ENCODE assay signal across 13 cellular contexts in the genomic region with DNA sequence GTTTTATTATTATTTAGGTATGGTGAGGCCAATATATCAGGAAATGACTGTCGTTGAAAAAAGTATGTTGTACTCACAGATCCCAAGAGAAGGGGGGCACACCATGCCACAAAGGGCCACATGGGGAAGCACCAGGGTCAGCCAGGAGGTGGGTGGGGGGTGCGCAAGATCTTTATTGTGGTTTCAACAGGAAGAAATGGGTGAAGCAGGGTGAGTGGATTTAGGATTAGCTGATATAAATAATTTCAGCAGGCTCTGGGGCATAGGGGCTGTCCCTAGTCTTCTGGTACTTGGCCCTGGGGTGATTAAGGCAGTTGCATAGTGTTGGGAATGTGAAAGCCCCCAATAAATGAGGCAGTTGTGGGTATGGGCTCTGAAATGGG. TPM values are rescaled to one million over a fixed set of nuclear protein-coding genes. Genes with fewer than 3 reads are reported as not detected.
DNase-seq lines count a peak whose midpoint lies in the region; ATAC-seq, FAIRE-seq and TF ChIP-seq lines count a peak whose summit lies in the region.
"Had no signal": no experiment of that assay in that cellular context is flagged by ENCODE, and none has a peak within 500 bp of the region (broad histone marks: within the 10 kb centered on the region; RNA-seq: fewer than 3 reads in every experiment).

No MANE protein-coding gene starts in this region.

- H3K9me2 ChIP-seq in Karpas-422 (replicated peaks; ENCODE audit: insufficient read depth, low read length) = no peaks in the 10 kb centered on the region

- peaks cover 25% of the 10 kb centered on the region for H3K4me1 ChIP-seq in Karpas-422 (ENCODE audit: low read length)
- H3K4me1 ChIP-seq: right lobe of liver had no signal

- no peak for FAIRE-seq in D721Med (lab: Jason Lieb, UNC)
- FAIRE-seq: H1 had no signal

- no peak overlapping the region for H3K4me3 ChIP-seq in Karpas-422 (ENCODE audit: low read length)
- H3K4me3 ChIP-seq: right lobe of liver had no signal

- peak overlapping the region; percentile 46 for H3K27ac ChIP-seq in Karpas-422 (ENCODE audit: low read length)
- H3K27ac ChIP-seq: right lobe of liver had no signal

- H3K36me3 ChIP-seq in Karpas-422 (ENCODE audit: insufficient read depth, low read length) = peaks cover 6% of the 10 kb centered on the region
- H3K36me3 ChIP-seq: right lobe of liver had no signal

- peaks cover 9% of the 10 kb centered on the region; the same call in 1 of the 2 replicates for H3K79me2 ChIP-seq in Karpas-422 (ENCODE audit: low read length)

- DNase-seq in activated T-cell treated with anti-CD3 and anti-CD28 coated beads for 48 hours (ENCODE audit: low read depth) (peak; percentile 43), activated T-cell treated with anti-CD3 and anti-CD28 coated beads for 4 hours (no peak), Karpas-422 (no peak), D721Med (ENCODE audit: insufficient read length, low spot score) (no peak), LoVo (ENCODE audit: low spot score) (no peak)
- peak in 2 of 3 donors; percentile 14 to 18 for DNase-seq in stimulated activated CD4-positive, alpha-beta T cell treated with anti-CD3 and anti-CD28 coated beads, TNF-alpha, amount 100 ng/mL, for 48 hours (ENCODE audit: low read depth in 3 of 3)
- DNase-seq: central memory CD4-positive, alpha-beta T cell; mesenchymal stem cell; NCI-H2107; right lobe of liver had no signal

- no peaks in the 10 kb centered on the region for H3K27me3 ChIP-seq in Karpas-422 (ENCODE audit: low read length)
- H3K27me3 ChIP-seq: right lobe of liver had no signal

- ATAC-seq in GM21825 (IDR thresholded peaks at IDR 0.05; ENCODE audit: unreplicated experiment) (peak; percentile 19), HG02571 (IDR thresholded peaks at IDR 0.05; ENCODE audit: unreplicated experiment) (no peak)

- no peaks in the 10 kb centered on the region for H4K20me1 ChIP-seq in Karpas-422 (ENCODE audit: insufficient read depth, low read depth, low read length)

- H3K9ac ChIP-seq in Karpas-422 (ENCODE audit: low read length) = no peak overlapping the region

- no peaks in the 10 kb centered on the region for H3K9me3 ChIP-seq in Karpas-422 (ENCODE audit: low read length)

- TF ChIP-seq CTCF in D721Med (IDR thresholded peaks at IDR 0.05; ENCODE audit: insufficient read depth, missing control alignments) = no peak

- no peak overlapping the region for H2AFZ ChIP-seq in Karpas-422 (ENCODE audit: low read length)

- H3K4me2 ChIP-seq in Karpas-422 (ENCODE audit: low read depth, low read length, poor library complexity, severe bottlenecking) = no peak overlapping the region

RNA-seq across cellular contexts. Expression of gene PDCD1LG2, which starts 8.6 kb away (rescaled TPM):
- total RNA-seq in Karpas-422 (2014; rRNA removed; shearing (Covaris generic); ENCODE audit: low replicate concordance) = not detected in 2 replicates
- total RNA-seq: H1 had no signal

Comparison
In these comparisons a context has a peak if more than half of its experiments do, and no peak if none do; other contexts are left out.
1. DNase-seq: peak in activated T-cell treated with anti-CD3 and anti-CD28 coated beads for 48 hours (single experiment) and stimulated activated CD4-positive, alpha-beta T cell treated with anti-CD3 and anti-CD28 coated beads, TNF-alpha, amount 100 ng/mL, for 48 hours (2 of 3); none in activated T-cell treated with anti-CD3 and anti-CD28 coated beads for 4 hours (single experiment), Karpas-422 (single experiment), D721Med (single experiment) and LoVo (single experiment).